Comparison of ENCODE assay signal across 8 cellular contexts in genomic region chr7:128032605-128033235, GRCh38. TPM values are rescaled to one million over a fixed set of nuclear protein-coding genes. Genes with fewer than 3 reads are reported as not detected.
DNase-seq lines count a peak whose midpoint lies in the region; ATAC-seq and TF ChIP-seq lines count a peak whose summit lies in the region.

No MANE protein-coding gene starts in this region.

- peaks cover 22% of the 10 kb centered on the region for H3K27me3 Mint-ChIP-seq in activated CD4-positive, alpha-beta T cell treated with anti-CD3 and anti-CD28 coated beads, Interleukin-2, amount 10 ng/mL, durations not matched to agents 24 days and 14 days

- peaks cover 0 to 12% of the 10 kb centered on the region in 2 donors for H3K27me3 ChIP-seq in muscle layer of colon (ENCODE audit: control insufficient read depth in 1 of 2, insufficient read depth in 2 of 2, low read length in 2 of 2)

- no peaks in the 10 kb centered on the region for H3K9me3 ChIP-seq in muscle layer of colon (ENCODE audit: low read length)

- no peaks in the 10 kb centered on the region for H3K36me3 ChIP-seq in muscle layer of colon (ENCODE audit: insufficient read depth, low read length)

- peaks cover 5% of the 10 kb centered on the region for H3K4me1 ChIP-seq in muscle layer of colon (ENCODE audit: insufficient read depth, low read length)

- peaks cover 19% of the 10 kb centered on the region for H3K36me3 Mint-ChIP-seq in activated CD4-positive, alpha-beta T cell treated with anti-CD3 and anti-CD28 coated beads, Interleukin-2, amount 10 ng/mL, durations not matched to agents 24 days and 14 days (ENCODE audit: low read depth)

- intact Hi-C loops in activated CD4-positive, alpha-beta T cell treated with anti-CD3 and anti-CD28 coated beads, Interleukin-2, amount 10 ng/mL, durations not matched to agents 24 days and 14 days (cut with micrococcal nuclease), result loop anchor here (1.0 kb wide), 1 partner anchor 135 kb away; no protein-coding TSS in a partner anchor

- H3K9me3 Mint-ChIP-seq in activated CD4-positive, alpha-beta T cell treated with anti-CD3 and anti-CD28 coated beads, Interleukin-2, amount 10 ng/mL, durations not matched to agents 24 days and 14 days, result no peaks in the 10 kb centered on the region

- H3K27ac ChIP-seq in muscle layer of colon (ENCODE audit: low read depth, low read length), result peak overlapping the region; percentile 7

- no peak for TF ChIP-seq CTCF in AG09309 (IDR thresholded peaks at IDR 0.05; ENCODE audit: control insufficient read depth, insufficient read depth, low read depth, low read length, missing control alignments)

- peaks cover 10% of the 10 kb centered on the region for H3K4me1 Mint-ChIP-seq in activated CD4-positive, alpha-beta T cell treated with anti-CD3 and anti-CD28 coated beads, Interleukin-2, amount 10 ng/mL, durations not matched to agents 24 days and 14 days

- H3K4me3 ChIP-seq in AG09309 (ENCODE audit: control insufficient read depth, low read depth, low read length), result peak overlapping the region; percentile 6
- H3K4me3 ChIP-seq in muscle layer of colon (ENCODE audit: low read depth in 1 of 2, low read length in 2 of 2), result peak overlapping the region; percentile 43 to 44

- no peak overlapping the region for H3K4me3 Mint-ChIP-seq in activated CD4-positive, alpha-beta T cell treated with anti-CD3 and anti-CD28 coated beads, Interleukin-2, amount 10 ng/mL, durations not matched to agents 24 days and 14 days

- no peak overlapping the region for H3K27ac Mint-ChIP-seq in activated CD4-positive, alpha-beta T cell treated with anti-CD3 and anti-CD28 coated beads, Interleukin-2, amount 10 ng/mL, durations not matched to agents 24 days and 14 days

- no peak overlapping the region for H3K9ac ChIP-seq in muscle layer of colon (ENCODE audit: low read length)

- peak; percentile 12 for ATAC-seq in HG03159 (IDR thresholded peaks at IDR 0.05; ENCODE audit: unreplicated experiment)
- no peak for ATAC-seq in HG02884 (IDR thresholded peaks at IDR 0.05; ENCODE audit: unreplicated experiment)

- DNase-seq in AG09309 (ENCODE audit: low read depth) (no peak), ecto neural progenitor cell (ENCODE audit: low spot score) (peak; percentile 75), kidney tubule cell (ENCODE audit: low spot score) (no peak), DMS153 treated with DMSO at 0.1 percent for 48 hours (lab: John Stamatoyannopoulos, UW; ENCODE audit: unreplicated experiment) (no peak)
- no peak for DNase-seq in activated CD4-positive, alpha-beta T cell treated with anti-CD3 and anti-CD28 coated beads, Interleukin-2, amount 10 ng/mL, durations not matched to agents 24 days and 14 days

RNA-seq across cellular contexts. Expression of gene LRRC4, which starts 1.5 kb away (rescaled TPM):
- 2.2 and 5.7 TPM in 2 replicates for total RNA-seq in activated CD4-positive, alpha-beta T cell treated with anti-CD3 and anti-CD28 coated beads, Interleukin-2, amount 10 ng/mL, durations not matched to agents 24 days and 14 days
